In genomic region chr19:38701455-38702063, GRCh38 we compare ENCODE assay signal across 1 cellular context.
TF ChIP-seq lines count a peak whose summit lies in the region.

No MANE protein-coding gene starts in this region.

TF ChIP-seq in HepG2, 621 proteins besides CTCF, POLR2A, EP300 and RAD21 (continued from another document):
- no peak for TF ChIP-seq KIAA2018 (CRISPR knock-in tag; IDR thresholded peaks at IDR 0.05; ENCODE audit: borderline replicate concordance)
- no peak for TF ChIP-seq PHF20 (CRISPR knock-in tag; IDR thresholded peaks at IDR 0.05)
- TF ChIP-seq RAD51 (IDR thresholded peaks at IDR 0.05; ENCODE audit: borderline replicate concordance) = no peak
- no peak for TF ChIP-seq TCF7L2 (IDR thresholded peaks at IDR 0.05; ENCODE audit: low read depth, low read length)
